ENCODE assay signal across 11 cellular contexts in genomic region chr6:43020052-43020705, GRCh38. TPM values are rescaled to one million over a fixed set of nuclear protein-coding genes. Genes with fewer than 3 reads are reported as not detected.
A peak's percentile ranks its signal among the peaks of the same experiment; 100 is the strongest.
DNase-seq lines count a peak whose midpoint lies in the region; ATAC-seq and TF ChIP-seq lines count a peak whose summit lies in the region.
"Had no signal": no experiment of that assay in that cellular context is flagged by ENCODE, and none has a peak within 500 bp of the region (broad histone marks: within the 10 kb centered on the region; RNA-seq: fewer than 3 reads in every experiment).

No MANE protein-coding gene starts in this region.

- no peak for TF ChIP-seq CTCF in Loucy (conservative IDR thresholded peaks at IDR 0.05; ENCODE audit: low read length)
- no peak for TF ChIP-seq CTCF in osteocyte (IDR thresholded peaks at IDR 0.05)
- TF ChIP-seq CTCF in MM.1S (IDR thresholded peaks at IDR 0.05; ENCODE audit: low read length), result no peak

- H3K4me2 ChIP-seq in Loucy (ENCODE audit: low read depth, low read length, poor library complexity, severe bottlenecking), result peak overlapping the region; percentile 94
- H3K4me2 ChIP-seq in MM.1S (ENCODE audit: low read depth, low read length), result no peak overlapping the region

- peak overlapping the region in 5 of 8 donors; percentile 7 to 90 (median 84) for H3K27ac Mint-ChIP-seq in CD8-positive, alpha-beta memory T cell
- H3K27ac Mint-ChIP-seq in effector memory CD8-positive, alpha-beta T cell, result peak overlapping the region; percentile 83 to 90
- peak overlapping the region; percentile 63 for H3K27ac Mint-ChIP-seq in osteocyte (ENCODE audit: unreplicated experiment)

- H3K79me2 ChIP-seq in Loucy (ENCODE audit: insufficient read depth, low read length), result peaks cover 71% of the 10 kb centered on the region
- peaks cover 69% of the 10 kb centered on the region for H3K79me2 ChIP-seq in MM.1S (ENCODE audit: low read length)

- no peaks in the 10 kb centered on the region for H3K27me3 ChIP-seq in CD8-positive, alpha-beta memory T cell (ENCODE audit: insufficient read depth, low read length, poor library complexity, severe bottlenecking)
- no peaks in the 10 kb centered on the region for H3K27me3 ChIP-seq in Loucy (ENCODE audit: insufficient read depth, low read length, poor library complexity, severe bottlenecking)
- no peaks in the 10 kb centered on the region for H3K27me3 ChIP-seq in MM.1S (replicated peaks; ENCODE audit: insufficient read depth, low read length)
- H3K27me3 ChIP-seq: left lung had no signal

- peaks cover 33 to 53% (median 42%) of the 10 kb centered on the region in 3 donors for H3K4me1 Mint-ChIP-seq in CD8-positive, alpha-beta memory T cell
- peaks cover 27 to 38% of the 10 kb centered on the region in 2 donors for H3K4me1 Mint-ChIP-seq in effector memory CD8-positive, alpha-beta T cell (ENCODE audit: low read depth in 2 of 2)
- H3K4me1 Mint-ChIP-seq in osteocyte (ENCODE audit: unreplicated experiment), result peaks cover 37% of the 10 kb centered on the region

- H3K9me2 ChIP-seq in Loucy (replicated peaks; ENCODE audit: low read depth, low read length) (no peaks in the 10 kb centered on the region), MM.1S (replicated peaks; ENCODE audit: insufficient read depth, low read length) (no peaks in the 10 kb centered on the region)

- CTCF ChIA-PET in CD8-positive, alpha-beta memory T cell (lab: Charles Lee), result interaction anchor here (1.0 to 1.2 kb wide), 2 partner anchors 12 to 36 kb away, joined by 3 read pairs; partner anchors contain the start of gene PPP2R5D

- no peak overlapping the region for H2AFZ ChIP-seq in Loucy (ENCODE audit: low read length)
- no peak overlapping the region for H2AFZ ChIP-seq in MM.1S (ENCODE audit: low read length)

- H3K27ac ChIP-seq in CD8-positive, alpha-beta memory T cell (ENCODE audit: low read depth, low read length), result no peak overlapping the region
- H3K27ac ChIP-seq in MM.1S (ENCODE audit: low read length), result no peak overlapping the region

- H3K9me3 ChIP-seq in CD8-positive, alpha-beta memory T cell (ENCODE audit: low read length), result no peaks in the 10 kb centered on the region
- H3K9me3 ChIP-seq in Loucy (ENCODE audit: insufficient read depth, low read depth, low read length), result no peaks in the 10 kb centered on the region
- no peaks in the 10 kb centered on the region for H3K9me3 ChIP-seq in MM.1S (replicated peaks; ENCODE audit: insufficient read depth, low read length)
- H3K9me3 ChIP-seq: left lung had no signal

- H3K4me3 Mint-ChIP-seq in CD8-positive, alpha-beta memory T cell, result peak overlapping the region; percentile 25 to 98 (median 86)
- peak overlapping the region; percentile 28 to 42 for H3K4me3 Mint-ChIP-seq in effector memory CD8-positive, alpha-beta T cell
- no peak overlapping the region for H3K4me3 Mint-ChIP-seq in osteocyte (ENCODE audit: unreplicated experiment)

- no peaks in the 10 kb centered on the region for H3K9me3 Mint-ChIP-seq in CD8-positive, alpha-beta memory T cell
- H3K9me3 Mint-ChIP-seq in effector memory CD8-positive, alpha-beta T cell, result no peaks in the 10 kb centered on the region
- H3K9me3 Mint-ChIP-seq in osteocyte (ENCODE audit: unreplicated experiment), result no peaks in the 10 kb centered on the region

- H3K36me3 ChIP-seq in CD8-positive, alpha-beta memory T cell (ENCODE audit: insufficient read depth, low read length), result peaks cover 21% of the 10 kb centered on the region
- H3K36me3 ChIP-seq in Loucy (ENCODE audit: insufficient read depth, low read length) (peaks cover 14% of the 10 kb centered on the region; the same call in 1 of the 2 replicates), MM.1S (replicated peaks; ENCODE audit: insufficient read depth, low read length) (no peaks in the 10 kb centered on the region; the same call in 1 of the 2 replicates)

- peaks cover 6 to 60% (median 19%) of the 10 kb centered on the region in 3 donors for H3K36me3 Mint-ChIP-seq in CD8-positive, alpha-beta memory T cell
- H3K36me3 Mint-ChIP-seq in effector memory CD8-positive, alpha-beta T cell (ENCODE audit: insufficient read depth), result peaks cover 37% of the 10 kb centered on the region
- H3K36me3 Mint-ChIP-seq in osteocyte (ENCODE audit: unreplicated experiment), result peaks cover 37% of the 10 kb centered on the region

- intact Hi-C loops in left ventricle myocardium superior (cut with micrococcal nuclease), result no loop called here

- no peak for ATAC-seq in effector memory CD8-positive, alpha-beta T cell (replicated peaks)
- no peak for ATAC-seq in GM19455 (IDR thresholded peaks at IDR 0.05; ENCODE audit: unreplicated experiment)
- no peak for ATAC-seq in left ventricle myocardium superior

- no peaks in the 10 kb centered on the region for H3K27me3 Mint-ChIP-seq in CD8-positive, alpha-beta memory T cell
- no peaks in the 10 kb centered on the region for H3K27me3 Mint-ChIP-seq in effector memory CD8-positive, alpha-beta T cell
- H3K27me3 Mint-ChIP-seq in osteocyte (ENCODE audit: unreplicated experiment), result no peaks in the 10 kb centered on the region

- peak overlapping the region; percentile 80 for H3K9ac ChIP-seq in Loucy (ENCODE audit: low read depth, low read length, poor library complexity, severe bottlenecking)
- no peak overlapping the region for H3K9ac ChIP-seq in MM.1S (ENCODE audit: low read length)

- peaks cover 47% of the 10 kb centered on the region for H3K4me1 ChIP-seq in CD8-positive, alpha-beta memory T cell (ENCODE audit: insufficient read depth, low read length)
- H3K4me1 ChIP-seq in Loucy (ENCODE audit: insufficient read depth, low read length, poor library complexity, severe bottlenecking), result peaks cover 39% of the 10 kb centered on the region
- peaks cover 7% of the 10 kb centered on the region; the same call in 1 of the 2 replicates for H3K4me1 ChIP-seq in MM.1S (ENCODE audit: low read length)

- H3K4me3 ChIP-seq in CD8-positive, alpha-beta memory T cell (ENCODE audit: low read length), result no peak overlapping the region
- H3K4me3 ChIP-seq in Loucy (ENCODE audit: low read length, poor library complexity, severe bottlenecking), result peak overlapping the region; percentile 90
- no peak overlapping the region for H3K4me3 ChIP-seq in MM.1S (ENCODE audit: low read length)

- H4K20me1 ChIP-seq in Loucy (ENCODE audit: insufficient read depth, low read length, poor library complexity, severe bottlenecking) (peaks cover 23% of the 10 kb centered on the region), MM.1S (ENCODE audit: insufficient read depth, low read length) (no peaks in the 10 kb centered on the region)

- no peak for DNase-seq in CD8-positive, alpha-beta memory T cell
- DNase-seq in effector memory CD8-positive, alpha-beta T cell, result no peak
- DNase-seq in osteocyte (ENCODE audit: extremely low spot score, unreplicated experiment), result no peak
- no peak for DNase-seq in left ventricle myocardium superior
- no peak for DNase-seq in MM.1S
- DNase-seq: activated CD8-positive, alpha-beta memory T cell treated with anti-CD3 and anti-CD28 coated beads, Interleukin-2, amount 50 U/mL, for 48 hours; left lung; NCI-H1092; NCI-H748 treated with DMSO at 0.1 percent for 48 hours had no signal

- POLR2A ChIA-PET in CD8-positive, alpha-beta memory T cell (lab: Charles Lee), result interaction anchor here (1.3 to 1.8 kb wide), 2 partner anchors 33 to 41 kb away, joined by 5 to 8 read pairs; partner anchors contain the start of genes CUL7 and PEX6

- H3F3A ChIP-seq in Loucy (ENCODE audit: low read depth) (no peaks in the 10 kb centered on the region), MM.1S (ENCODE audit: insufficient read depth, low read length) (peaks cover 3% of the 10 kb centered on the region; the same call in 1 of the 2 replicates)

RNA-seq across cellular contexts. Expression of gene RRP36, which starts 1.2 kb away (rescaled TPM):
- total RNA-seq in CD8-positive, alpha-beta memory T cell, result 100 to 1,000 TPM; 114 to 120 TPM
- 86.2 TPM for polyA plus RNA-seq in CD8-positive, alpha-beta memory T cell
- total RNA-seq in osteocyte, result 58.1 and 66.2 TPM in 2 replicates
- total RNA-seq in left ventricle myocardium superior, result 27.6 TPM

RNA-seq across cellular contexts. Expression of gene KLHDC3, which starts 6.1 kb away (rescaled TPM):
- total RNA-seq in CD8-positive, alpha-beta memory T cell, result 10 to 100 TPM; 73.5 to 74.1 TPM
- 90.7 TPM for polyA plus RNA-seq in CD8-positive, alpha-beta memory T cell
- total RNA-seq in osteocyte (112 and 114 TPM in 2 replicates), left ventricle myocardium superior (167 TPM)

RNA-seq across cellular contexts. Expression of gene MEA1, which starts 6.4 kb away (rescaled TPM):
- total RNA-seq in CD8-positive, alpha-beta memory T cell, result 100 to 1,000 TPM; 102 to 108 TPM
- 84.8 TPM for polyA plus RNA-seq in CD8-positive, alpha-beta memory T cell
- total RNA-seq in osteocyte, result 66.2 and 67.8 TPM in 2 replicates
- total RNA-seq in left ventricle myocardium superior, result 28.7 TPM

RNA-seq across cellular contexts. Expression of gene CUL7, which starts 33.5 kb away (rescaled TPM):
- total RNA-seq in CD8-positive, alpha-beta memory T cell, result 10 to 100 TPM; 11.7 to 12.1 TPM
- polyA plus RNA-seq in CD8-positive, alpha-beta memory T cell, result 2.1 TPM
- 59.9 and 62.3 TPM in 2 replicates for total RNA-seq in osteocyte
- 9.6 TPM for total RNA-seq in left ventricle myocardium superior

RNA-seq across cellular contexts. Expression of gene PPP2R5D, which starts 35.8 kb away (rescaled TPM):
- 10 to 100 TPM; 52.2 to 52.4 TPM for total RNA-seq in CD8-positive, alpha-beta memory T cell
- polyA plus RNA-seq in CD8-positive, alpha-beta memory T cell, result 32.5 TPM
- total RNA-seq in osteocyte (44.3 and 46.1 TPM in 2 replicates), left ventricle myocardium superior (40.3 TPM)
